In the genomic region with DNA sequence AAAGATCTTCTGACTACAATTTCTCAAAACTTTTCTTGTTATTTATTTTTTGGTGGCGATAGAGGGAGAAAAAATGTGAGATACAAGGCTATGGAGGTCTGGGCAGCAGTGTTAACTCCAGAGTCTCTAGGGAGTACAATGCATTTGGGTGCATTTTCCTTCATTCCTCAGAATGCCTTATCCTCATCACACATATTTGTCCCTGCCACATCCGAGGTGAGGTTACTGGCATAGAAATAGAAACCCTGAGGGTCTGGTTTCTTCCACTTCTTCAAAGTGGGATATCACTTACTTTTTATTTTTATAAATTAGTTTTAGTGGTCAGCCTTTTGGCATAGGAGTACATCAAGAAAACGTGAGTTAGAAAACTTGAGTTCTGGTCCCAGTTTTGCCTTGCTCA, we compare ENCODE assay signal across 16 cellular contexts.
"Had no signal": no experiment of that assay in that cellular context is flagged by ENCODE, and none has a peak within 500 bp of the region (broad histone marks: within the 10 kb centered on the region; RNA-seq: fewer than 3 reads in every experiment).

No MANE protein-coding gene starts in this region.

- DNase-seq: cortex of kidney; dorsolateral prefrontal cortex; effector CD8-positive, alpha-beta T cell; heart left ventricle; hippocampal formation; kidney glomerular epithelial cell; mucosa of descending colon; natural killer cell; ovary; right cardiac atrium; stimulated activated CD4-positive, alpha-beta T cell treated with anti-CD3 and anti-CD28 coated beads, Interleukin-2, amount 100 ng/mL, for 48 hours; stimulated activated naive CD4-positive, alpha-beta T cell treated with Interleukin-2 at 50 U/mL for 16 hours; trophoblast cell had no signal

- H3K4me3 ChIP-seq: dorsolateral prefrontal cortex, heart left ventricle, mucosa of descending colon, ovary, smooth muscle cell had no signal

- H3K4me2 ChIP-seq: smooth muscle cell had no signal

- H3K9me3 ChIP-seq: heart left ventricle, mucosa of descending colon, ovary had no signal

- H3K27me3 ChIP-seq: dorsolateral prefrontal cortex, heart left ventricle, ovary had no signal

- H3K27ac ChIP-seq: heart left ventricle, ovary had no signal

- H3K36me3 Mint-ChIP-seq: natural killer cell had no signal

- H3K4me1 Mint-ChIP-seq: natural killer cell had no signal

- FAIRE-seq: frontal cortex had no signal

- H3K27ac Mint-ChIP-seq: natural killer cell had no signal

- H3K9me3 Mint-ChIP-seq: natural killer cell, neural crest cell had no signal

- H3K4me3 Mint-ChIP-seq: natural killer cell, neural crest cell had no signal

- H3K36me3 ChIP-seq: heart left ventricle, ovary had no signal
